In the genomic region with DNA sequence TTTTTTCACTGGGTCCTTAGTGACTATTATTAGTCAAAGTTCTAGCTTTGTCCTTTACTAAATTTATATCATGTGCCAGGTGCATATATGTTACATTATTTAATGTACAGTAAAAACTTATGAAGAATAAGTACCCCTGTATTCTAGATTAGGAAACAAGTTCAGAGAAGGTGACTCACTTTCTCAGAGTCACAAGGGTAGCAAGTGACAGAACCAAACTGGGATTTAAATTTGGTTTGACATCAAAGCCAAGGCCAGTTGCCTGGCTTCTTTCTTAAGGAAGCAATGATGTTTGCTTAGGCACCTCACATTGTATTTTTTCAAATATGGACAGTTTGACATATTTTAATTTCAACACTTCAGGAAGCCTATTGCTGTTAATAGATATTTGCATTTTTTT, we compare ENCODE assay signal across 14 cellular contexts. TPM values are rescaled to one million over a fixed set of nuclear protein-coding genes. Genes with fewer than 3 reads are reported as not detected.
DNase-seq lines count a peak whose midpoint lies in the region; ATAC-seq and TF ChIP-seq lines count a peak whose summit lies in the region.
"Had no signal": no experiment of that assay in that cellular context is flagged by ENCODE, and none has a peak within 500 bp of the region (broad histone marks: within the 10 kb centered on the region; RNA-seq: fewer than 3 reads in every experiment).

No MANE protein-coding gene starts in this region.

- DNase-seq in activated naive CD4-positive, alpha-beta T cell (lab: John Stamatoyannopoulos, UW) = no peak
- DNase-seq in PC-9 (no peak), erythroblast (lab: John Stamatoyannopoulos, UW) (peak; percentile 14 to 41), NCI-H2171 (lab: John Stamatoyannopoulos, UW) (no peak), brain microvascular endothelial cell (no peak), T-helper 9 cell (no peak)
- no peak for DNase-seq in stimulated activated naive B cell treated with anti-CD40 and anti-IgM and Interleukin-4, amounts not matched to agents 10 μg/mL and 1 μg/mL and 100 μg/mL, for 72 hours
- DNase-seq: activated naive CD4-positive, alpha-beta T cell treated with Interleukin-2 at 50 U/mL for 16 hours; effector memory CD4-positive, alpha-beta T cell; NCI-H1417 treated with DMSO at 0.1 percent for 48 hours; NK-92 treated with Interleukin-12 subunit alpha and Interleukin-12 subunit beta, amount 100 ng/mL, for 24 hours; small intestine had no signal

- H3K27me3 ChIP-seq in PC-9 (ENCODE audit: insufficient read depth, low read depth) (no peaks in the 10 kb centered on the region), brain microvascular endothelial cell (replicated peaks) (no peaks in the 10 kb centered on the region)

- POLR2A ChIA-PET in PC-9 (lab: Charles Lee; ENCODE audit: unreplicated experiment) = no interaction called here

- peaks cover 13% of the 10 kb centered on the region for H3K36me3 Mint-ChIP-seq in activated naive CD4-positive, alpha-beta T cell treated with anti-CD3 and anti-CD28 coated beads, Interleukin-2, amount 50 U/mL, for 24 hours
- peaks cover 16 to 35% of the 10 kb centered on the region in 2 donors for H3K36me3 Mint-ChIP-seq in stimulated activated naive B cell treated with anti-CD40 and anti-IgM and Interleukin-4, amounts not matched to agents 10 μg/mL and 1 μg/mL and 100 μg/mL, for 72 hours

- peaks cover 43% of the 10 kb centered on the region for H3K79me2 ChIP-seq in PC-9 (ENCODE audit: low read depth)

- peaks cover 18% of the 10 kb centered on the region for H3K4me1 ChIP-seq in PC-9 (replicated peaks; ENCODE audit: insufficient read depth)

- H4K20me1 ChIP-seq in PC-9 (ENCODE audit: insufficient read depth) = no peaks in the 10 kb centered on the region

- TF ChIP-seq POLR2A in erythroblast (IDR thresholded peaks at IDR 0.05; ENCODE audit: low read length) = no peak

- TF ChIP-seq CTCF in PC-9 (conservative IDR thresholded peaks at IDR 0.05) = no peak
- TF ChIP-seq CTCF in brain microvascular endothelial cell (IDR thresholded peaks at IDR 0.05; ENCODE audit: low read depth, low read length, missing control alignments) = no peak

- CTCF ChIA-PET in PC-9 (lab: Charles Lee) = no interaction called here

- peaks cover 50% of the 10 kb centered on the region for H3K4me1 Mint-ChIP-seq in activated naive CD4-positive, alpha-beta T cell treated with anti-CD3 and anti-CD28 coated beads, Interleukin-2, amount 50 U/mL, for 24 hours
- H3K4me1 Mint-ChIP-seq in stimulated activated naive B cell treated with anti-CD40 and anti-IgM and Interleukin-4, amounts not matched to agents 10 μg/mL and 1 μg/mL and 100 μg/mL, for 72 hours = peaks cover 6 to 16% of the 10 kb centered on the region in 2 donors

- no peaks in the 10 kb centered on the region for H3K9me3 Mint-ChIP-seq in activated naive CD4-positive, alpha-beta T cell treated with anti-CD3 and anti-CD28 coated beads, Interleukin-2, amount 50 U/mL, for 24 hours
- H3K9me3 Mint-ChIP-seq in stimulated activated naive B cell treated with anti-CD40 and anti-IgM and Interleukin-4, amounts not matched to agents 10 μg/mL and 1 μg/mL and 100 μg/mL, for 72 hours = no peaks in the 10 kb centered on the region

- no peaks in the 10 kb centered on the region for H3K9me3 ChIP-seq in PC-9 (ENCODE audit: insufficient read depth, low read depth)

- H3K27me3 Mint-ChIP-seq in activated naive CD4-positive, alpha-beta T cell treated with anti-CD3 and anti-CD28 coated beads, Interleukin-2, amount 50 U/mL, for 24 hours = no peaks in the 10 kb centered on the region
- H3K27me3 Mint-ChIP-seq in stimulated activated naive B cell treated with anti-CD40 and anti-IgM and Interleukin-4, amounts not matched to agents 10 μg/mL and 1 μg/mL and 100 μg/mL, for 72 hours = no peaks in the 10 kb centered on the region

- H3K27ac Mint-ChIP-seq in activated naive CD4-positive, alpha-beta T cell treated with anti-CD3 and anti-CD28 coated beads, Interleukin-2, amount 50 U/mL, for 24 hours = peak overlapping the region; percentile 15
- H3K27ac Mint-ChIP-seq in stimulated activated naive B cell treated with anti-CD40 and anti-IgM and Interleukin-4, amounts not matched to agents 10 μg/mL and 1 μg/mL and 100 μg/mL, for 72 hours = no peak overlapping the region

- peak overlapping the region; percentile 93; the same call in 1 of the 2 replicates for H3K4me2 ChIP-seq in PC-9

- H3F3A ChIP-seq in PC-9 (ENCODE audit: insufficient read depth, low read depth) = 0 out of 2 replicates have a peak, but pooled peaks cover 6% of the 10 kb centered on the region

- H3K4me3 Mint-ChIP-seq in activated naive CD4-positive, alpha-beta T cell treated with anti-CD3 and anti-CD28 coated beads, Interleukin-2, amount 50 U/mL, for 24 hours = peak overlapping the region; percentile 98
- H3K4me3 Mint-ChIP-seq in stimulated activated naive B cell treated with anti-CD40 and anti-IgM and Interleukin-4, amounts not matched to agents 10 μg/mL and 1 μg/mL and 100 μg/mL, for 72 hours = peak overlapping the region; percentile 25 to 57
- H3K4me3 Mint-ChIP-seq: CD14-positive monocyte had no signal

- H3K4me3 ChIP-seq in PC-9 = no peak overlapping the region
- no peak overlapping the region for H3K4me3 ChIP-seq in brain microvascular endothelial cell (ENCODE audit: low read depth, low read length)

- H3K9me2 ChIP-seq in PC-9 (ENCODE audit: insufficient read depth) = no peaks in the 10 kb centered on the region

- no peak for ATAC-seq in stimulated activated naive B cell treated with anti-CD40 and anti-IgM and Interleukin-4, amounts not matched to agents 10 μg/mL and 1 μg/mL and 100 μg/mL, for 72 hours (replicated peaks)

- in situ Hi-C loops in brain microvascular endothelial cell (cut with HindIII; ENCODE audit: low pct_ligation_motif_present, low sequenced_read_pairs) = no loop called here

- H2AFZ ChIP-seq in PC-9 = no peak overlapping the region

- H3K36me3 ChIP-seq in PC-9 (ENCODE audit: low read depth) (peaks cover 31% of the 10 kb centered on the region), brain microvascular endothelial cell (replicated peaks) (peaks cover 2% of the 10 kb centered on the region)

- H3K27ac ChIP-seq in PC-9 = no peak overlapping the region
- no peak overlapping the region for H3K27ac ChIP-seq in brain microvascular endothelial cell

- no TSS peak for BruUV-seq in PC-9 (replicated peaks; lab: Mats Ljungman, UMichigan)

- intact Hi-C loops in PC-9 (cut with micrococcal nuclease; ENCODE audit: unreplicated experiment) = no loop called here

RNA-seq across cellular contexts. Expression of gene LSM8, which starts 2.5 kb away (rescaled TPM):
- 55.0 and 61.5 TPM in 2 replicates for total RNA-seq in PC-9 (2021)

RNA-seq across cellular contexts. Expression of gene ANKRD7, which starts 38.0 kb away (rescaled TPM):
- total RNA-seq in PC-9 (2021) = 2.4 and 6.9 TPM in 2 replicates

Comparison
In these comparisons a context has a peak if more than half of its experiments do, and no peak if none do; other contexts are left out.
1. DNase-seq: peak in erythroblast (2 of 2); none in activated naive CD4-positive, alpha-beta T cell (0 of 4), PC-9 (0 of 2), stimulated activated naive B cell treated with anti-CD40 and anti-IgM and Interleukin-4, amounts not matched to agents 10 μg/mL and 1 μg/mL and 100 μg/mL, for 72 hours (single experiment), NCI-H2171 (single experiment), brain microvascular endothelial cell (single experiment) and T-helper 9 cell (single experiment).